8 cellular contexts compared by ENCODE assay signal in the genomic region with DNA sequence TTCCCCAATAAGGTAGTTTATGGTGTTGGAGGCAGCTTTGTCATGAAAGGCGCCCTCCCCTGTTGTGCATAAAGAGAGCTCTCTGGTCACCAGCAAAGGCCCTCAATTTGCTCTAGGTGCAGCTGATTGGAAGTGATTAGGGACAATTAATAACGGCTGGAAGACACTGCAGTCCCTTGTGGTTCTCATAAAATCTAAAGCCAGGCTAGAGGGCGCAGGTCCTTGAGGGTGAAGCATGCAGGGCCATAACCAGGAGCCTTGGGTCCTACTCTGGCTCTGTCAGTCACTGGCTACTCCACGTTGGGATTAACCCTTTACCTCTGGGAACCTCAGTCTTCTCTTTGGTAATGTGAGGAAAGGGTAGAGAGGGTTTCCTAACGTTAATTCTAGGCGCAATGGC.
A peak's percentile ranks its signal among the peaks of the same experiment; 100 is the strongest.
DNase-seq lines count a peak whose midpoint lies in the region; ATAC-seq and TF ChIP-seq lines count a peak whose summit lies in the region.

No MANE protein-coding gene starts in this region.

- H3K27ac Mint-ChIP-seq in nephron: peak overlapping the region; percentile 88 to 97 (median 95)

- ATAC-seq in HG02938 (IDR thresholded peaks at IDR 0.05; ENCODE audit: unreplicated experiment): peak; percentile 5
- ATAC-seq in HG02840 (IDR thresholded peaks at IDR 0.05; ENCODE audit: low FRiP score, unreplicated experiment): no peak

- H3K27me3 Mint-ChIP-seq in nephron (ENCODE audit: low read depth): peaks cover 7% of the 10 kb centered on the region

- POLR2A ChIA-PET in RWPE1 (lab: Yijun Ruan, JAX; ENCODE audit: low non-redundant PET): interaction anchor here (0.6 kb wide), 1 partner anchor 146 kb away, joined by 6 read pairs; no protein-coding TSS in a partner anchor

- peaks cover 13% of the 10 kb centered on the region for H3K4me1 ChIP-seq in endocrine pancreas (ENCODE audit: control insufficient read depth, insufficient read depth, low read length)

- peak; percentile 36 for DNase-seq in NCI-H1694 treated with DMSO at 0.1 percent for 48 hours (lab: John Stamatoyannopoulos, UW)
- DNase-seq in NCI-H1694 (lab: John Stamatoyannopoulos, UW): no peak
- no peak for DNase-seq in RWPE1 (ENCODE audit: low spot score)
- no peak for DNase-seq in amniotic stem cell (lab: John Stamatoyannopoulos, UW)

- H3K9me3 ChIP-seq in endocrine pancreas (ENCODE audit: control insufficient read depth, low read length): no peaks in the 10 kb centered on the region

- TF ChIP-seq CTCF in RWPE1 (conservative IDR thresholded peaks at IDR 0.05; ENCODE audit: low read depth): 0 out of 2 replicates have a peak, but pooled peaks have one; percentile 11
- peak in 1 of 3 experiments; percentile 10 for TF ChIP-seq CTCF in nephron (IDR thresholded peaks at IDR 0.05; ENCODE audit: unreplicated experiment in 3 of 3)

- CTCF ChIA-PET in RWPE1 (lab: Yijun Ruan, JAX): interaction anchor here (0.6 to 0.8 kb wide), 3 partner anchors 235 to 1364 kb away, joined by 3 to 4 read pairs (median 4); no protein-coding TSS in a partner anchor

- peak overlapping the region; percentile 90 to 96 (median 91) for H3K4me3 Mint-ChIP-seq in nephron

- peak overlapping the region; percentile 90 for H3K27ac ChIP-seq in RWPE1

- H3K27me3 ChIP-seq in endocrine pancreas (ENCODE audit: control insufficient read depth, insufficient read depth, low read length): no peaks in the 10 kb centered on the region

- H3K4me1 Mint-ChIP-seq in nephron: peaks cover 49% of the 10 kb centered on the region

- H3K9me3 Mint-ChIP-seq in nephron: no peaks in the 10 kb centered on the region

- H3K9ac ChIP-seq in endocrine pancreas (ENCODE audit: control insufficient read depth, insufficient read depth, low read length): peak overlapping the region; percentile 7

- H3K36me3 Mint-ChIP-seq in nephron (ENCODE audit: low read depth): no peaks in the 10 kb centered on the region

- H3K4me3 ChIP-seq in endocrine pancreas (ENCODE audit: control insufficient read depth, insufficient read depth, low read length): peak overlapping the region; percentile 90

- no peaks in the 10 kb centered on the region for H3K36me3 ChIP-seq in endocrine pancreas (ENCODE audit: control insufficient read depth, insufficient read depth, low read length)
